Comparison of ENCODE assay signal across 1 cellular context in the genomic region with DNA sequence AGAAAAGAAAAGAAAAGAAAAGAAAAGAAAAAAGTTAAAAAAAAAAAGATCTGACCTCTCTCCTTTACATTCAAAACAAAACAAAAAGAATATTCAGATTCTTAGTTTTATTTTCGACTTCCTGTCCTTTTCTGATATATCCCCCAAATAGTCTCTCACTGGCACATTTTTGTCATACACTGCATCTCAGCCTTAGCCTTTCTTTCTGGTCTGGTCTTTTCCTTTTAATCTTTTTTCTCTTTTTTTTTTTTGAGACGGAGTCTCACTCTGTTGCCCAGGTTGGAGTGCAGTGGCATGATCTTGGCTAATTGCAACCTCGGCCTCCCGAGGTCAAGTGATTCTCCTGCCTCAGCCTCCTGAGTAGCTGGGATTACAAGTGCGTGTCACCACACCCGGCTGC.
TF ChIP-seq lines count a peak whose summit lies in the region.

No MANE protein-coding gene starts in this region.

TF ChIP-seq in K562, 482 proteins besides CTCF, POLR2A, EP300 and RAD21:
- TF ChIP-seq ZNF512 (tag; IDR thresholded peaks at IDR 0.05) (peak; percentile 74), U2AF1 (optimal IDR thresholded peaks at IDR 0.05; ENCODE audit: low read depth, low read length) (peak; percentile 32), CSDE1 (IDR thresholded peaks at IDR 0.05) (no peak)
TF ChIP-seq in K562: peak in this region for 2.
